ENCODE assay signal across 2 cellular contexts in the genomic region with DNA sequence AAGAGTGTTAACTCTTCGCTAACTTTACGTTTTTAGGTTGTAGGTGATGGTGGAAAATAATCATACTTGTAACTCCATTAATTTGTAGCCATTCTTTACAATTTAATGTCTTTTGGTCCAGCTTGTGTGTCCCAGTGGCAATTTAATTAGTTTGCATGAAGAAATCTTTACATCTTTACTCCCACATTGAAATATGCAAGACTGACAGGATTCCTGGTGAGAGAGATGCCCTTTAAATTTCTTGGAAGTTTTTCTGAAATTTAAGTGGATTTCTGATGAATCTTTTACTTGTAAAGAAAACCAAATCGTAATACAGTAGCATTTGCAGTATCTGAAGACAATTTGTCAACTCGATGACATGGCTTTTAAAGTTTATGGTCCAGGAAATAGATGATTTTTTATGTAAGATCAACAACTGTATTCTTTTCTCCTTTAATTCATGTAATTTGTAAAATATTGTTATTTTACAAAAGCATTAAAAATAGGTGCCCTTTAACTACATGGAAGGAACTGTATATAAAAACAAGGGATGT.
TF ChIP-seq lines count a peak whose summit lies in the region.

No MANE protein-coding gene starts in this region.

TF ChIP-seq in SK-N-SH, 30 proteins besides CTCF, POLR2A, EP300 and RAD21 (continued from another document):
- TF ChIP-seq, protein P1, sequence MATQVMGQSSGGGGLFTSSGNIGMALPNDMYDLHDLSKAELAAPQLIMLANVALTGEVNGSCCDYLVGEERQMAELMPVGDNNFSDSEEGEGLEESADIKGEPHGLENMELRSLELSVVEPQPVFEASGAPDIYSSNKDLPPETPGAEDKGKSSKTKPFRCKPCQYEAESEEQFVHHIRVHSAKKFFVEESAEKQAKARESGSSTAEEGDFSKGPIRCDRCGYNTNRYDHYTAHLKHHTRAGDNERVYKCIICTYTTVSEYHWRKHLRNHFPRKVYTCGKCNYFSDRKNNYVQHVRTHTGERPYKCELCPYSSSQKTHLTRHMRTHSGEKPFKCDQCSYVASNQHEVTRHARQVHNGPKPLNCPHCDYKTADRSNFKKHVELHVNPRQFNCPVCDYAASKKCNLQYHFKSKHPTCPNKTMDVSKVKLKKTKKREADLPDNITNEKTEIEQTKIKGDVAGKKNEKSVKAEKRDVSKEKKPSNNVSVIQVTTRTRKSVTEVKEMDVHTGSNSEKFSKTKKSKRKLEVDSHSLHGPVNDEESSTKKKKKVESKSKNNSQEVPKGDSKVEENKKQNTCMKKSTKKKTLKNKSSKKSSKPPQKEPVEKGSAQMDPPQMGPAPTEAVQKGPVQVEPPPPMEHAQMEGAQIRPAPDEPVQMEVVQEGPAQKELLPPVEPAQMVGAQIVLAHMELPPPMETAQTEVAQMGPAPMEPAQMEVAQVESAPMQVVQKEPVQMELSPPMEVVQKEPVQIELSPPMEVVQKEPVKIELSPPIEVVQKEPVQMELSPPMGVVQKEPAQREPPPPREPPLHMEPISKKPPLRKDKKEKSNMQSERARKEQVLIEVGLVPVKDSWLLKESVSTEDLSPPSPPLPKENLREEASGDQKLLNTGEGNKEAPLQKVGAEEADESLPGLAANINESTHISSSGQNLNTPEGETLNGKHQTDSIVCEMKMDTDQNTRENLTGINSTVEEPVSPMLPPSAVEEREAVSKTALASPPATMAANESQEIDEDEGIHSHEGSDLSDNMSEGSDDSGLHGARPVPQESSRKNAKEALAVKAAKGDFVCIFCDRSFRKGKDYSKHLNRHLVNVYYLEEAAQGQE (IDR thresholded peaks at IDR 0.05; ENCODE audit: low read depth, low read length), result no peak
- TF ChIP-seq, protein P2, sequence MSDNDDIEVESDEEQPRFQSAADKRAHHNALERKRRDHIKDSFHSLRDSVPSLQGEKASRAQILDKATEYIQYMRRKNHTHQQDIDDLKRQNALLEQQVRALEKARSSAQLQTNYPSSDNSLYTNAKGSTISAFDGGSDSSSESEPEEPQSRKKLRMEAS (IDR thresholded peaks at IDR 0.05; ENCODE audit: low read depth), result no peak
- TF ChIP-seq SMC3 (IDR thresholded peaks at IDR 0.05; ENCODE audit: low read depth, low read length), result no peak
- TF ChIP-seq SIN3A (IDR thresholded peaks at IDR 0.05; ENCODE audit: borderline replicate concordance, low read depth, low read length), result no peak

TF ChIP-seq in SK-N-SH treated with all-trans-retinoic acid at 6 μM for 48 hours, 23 proteins besides CTCF, POLR2A, EP300 and RAD21 (continued from another document):
- TF ChIP-seq, protein P3, sequence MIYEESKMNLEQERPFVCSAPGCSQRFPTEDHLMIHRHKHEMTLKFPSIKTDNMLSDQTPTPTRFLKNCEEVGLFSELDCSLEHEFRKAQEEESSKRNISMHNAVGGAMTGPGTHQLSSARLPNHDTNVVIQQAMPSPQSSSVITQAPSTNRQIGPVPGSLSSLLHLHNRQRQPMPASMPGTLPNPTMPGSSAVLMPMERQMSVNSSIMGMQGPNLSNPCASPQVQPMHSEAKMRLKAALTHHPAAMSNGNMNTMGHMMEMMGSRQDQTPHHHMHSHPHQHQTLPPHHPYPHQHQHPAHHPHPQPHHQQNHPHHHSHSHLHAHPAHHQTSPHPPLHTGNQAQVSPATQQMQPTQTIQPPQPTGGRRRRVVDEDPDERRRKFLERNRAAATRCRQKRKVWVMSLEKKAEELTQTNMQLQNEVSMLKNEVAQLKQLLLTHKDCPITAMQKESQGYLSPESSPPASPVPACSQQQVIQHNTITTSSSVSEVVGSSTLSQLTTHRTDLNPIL (CRISPR knock-in tag; IDR thresholded peaks at IDR 0.05; ENCODE audit: low read depth), result no peak
- TF ChIP-seq GLIS3 (CRISPR knock-in tag; IDR thresholded peaks at IDR 0.05), result no peak
TF ChIP-seq in SK-N-SH treated with all-trans-retinoic acid at 6 μM for 48 hours: peak in this region for 0.
